Comparison of ENCODE assay signal across 8 cellular contexts in the genomic region with DNA sequence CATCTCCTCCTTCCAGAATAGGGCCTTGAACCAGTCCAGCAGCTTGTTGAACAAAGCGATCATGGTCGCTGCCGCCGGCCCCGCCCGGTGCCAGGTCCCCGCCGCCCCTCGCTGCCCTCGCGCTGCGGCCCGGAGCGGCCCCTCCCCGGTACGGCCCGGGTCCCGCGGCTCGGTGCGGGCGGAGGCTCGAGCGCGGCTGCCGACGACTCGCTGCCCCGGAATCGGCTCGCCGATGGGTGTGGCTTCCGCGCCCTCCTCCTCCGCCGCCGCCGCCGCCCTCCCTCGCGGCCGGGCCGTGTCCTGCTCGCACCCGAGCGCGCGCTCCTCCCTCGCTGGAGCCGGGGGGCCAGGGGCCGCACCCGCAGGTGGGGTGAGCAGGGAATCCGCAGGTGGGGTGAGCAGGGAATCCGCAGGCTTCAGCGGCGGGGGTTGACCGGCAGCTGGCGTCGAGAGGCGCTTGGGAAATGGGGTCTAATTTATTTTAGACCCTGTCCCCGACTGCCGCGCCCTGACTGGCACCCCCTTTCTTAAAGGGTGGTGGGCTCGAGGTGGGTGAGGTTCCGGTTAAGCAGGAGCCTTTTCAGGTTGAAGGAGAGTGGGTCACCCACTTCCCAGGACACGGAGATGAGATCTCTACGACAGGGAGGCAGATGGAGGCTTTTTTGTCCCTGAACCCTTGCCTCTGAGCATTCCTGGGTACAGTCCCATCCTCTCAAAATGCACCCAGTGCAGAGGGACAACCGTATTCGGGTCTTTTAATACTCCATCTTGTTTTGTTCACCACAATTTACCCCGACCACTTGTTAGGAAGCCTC. TPM values are rescaled to one million over a fixed set of nuclear protein-coding genes. Genes with fewer than 3 reads are reported as not detected.
DNase-seq lines count a peak whose midpoint lies in the region; ATAC-seq and TF ChIP-seq lines count a peak whose summit lies in the region.

A gene (minus strand): TSS at position 228 of the 815 bp plus-strand sequence. CDS start 165 bp downstream, at position 63.

- H3K4me3 ChIP-seq in LNCaP clone FGC (ENCODE audit: low read depth, low read length) (peak within 1 kb of the TSS; percentile 88), iPS-11a (ENCODE audit: low read depth, low read length) (peak within 1 kb of the TSS; percentile 81)

- intact Hi-C loops in sciatic nerve (cut with DNase I): no loop called here

- peaks cover 22% of the 10 kb centered on the region for H3K36me3 Mint-ChIP-seq in brain

- H3K9me3 Mint-ChIP-seq in brain: peaks cover 0 to 3% (median 0%) of the 10 kb centered on the region in 5 experiments

- DNase-seq in ELR (ENCODE audit: low read depth): peak; percentile 55
- DNase-seq in LNCaP clone FGC (ENCODE audit: low read depth): no peak
- peak; percentile 55 for DNase-seq in T-helper 9 cell
- peak; percentile 90 for DNase-seq in sciatic nerve (ENCODE audit: low spot score)
- DNase-seq in SK-N-DZ (ENCODE audit: low spot score): no peak

- H3K27me3 Mint-ChIP-seq in brain: peaks cover 5% of the 10 kb centered on the region

- peaks cover 39% of the 10 kb centered on the region for H3K4me1 Mint-ChIP-seq in brain

- TF ChIP-seq CTCF in LNCaP clone FGC (IDR thresholded peaks at IDR 0.05; ENCODE audit: control insufficient read depth, extremely low read depth, insufficient read depth) (no peak), brain (conservative IDR thresholded peaks at IDR 0.05) (no peak)

- peak within 1 kb of the TSS; percentile 90 to 99 (median 97) for H3K4me3 Mint-ChIP-seq in brain

- peak within 1 kb of the TSS; percentile 96 to 99 (median 98) for H3K27ac Mint-ChIP-seq in brain

- ATAC-seq in GM21786 (IDR thresholded peaks at IDR 0.05; ENCODE audit: unreplicated experiment): peak; percentile 68
- peak; percentile 72 for ATAC-seq in sciatic nerve

RNA-seq across cellular contexts. Expression of the gene that starts here (rescaled TPM):
- polyA plus RNA-seq in brain (ENCODE audit: insufficient read depth, low read depth, low replicate concordance): 131 TPM
- total RNA-seq in sciatic nerve: 112 TPM
- 25.0 and 28.8 TPM in 2 replicates for polyA plus RNA-seq in SK-N-DZ (2014; cell fraction: cytosol; rRNA removed)
- polyA plus RNA-seq in SK-N-DZ (2014; cell fraction: nucleus; rRNA removed): 23.4 and 24.9 TPM in 2 replicates

Comparison
In these comparisons a context has a peak if more than half of its experiments do, and no peak if none do; other contexts are left out.
1. DNase-seq: peak in ELR (single experiment), T-helper 9 cell (single experiment) and sciatic nerve (single experiment); none in LNCaP clone FGC (single experiment) and SK-N-DZ (single experiment).